In the genomic region with DNA sequence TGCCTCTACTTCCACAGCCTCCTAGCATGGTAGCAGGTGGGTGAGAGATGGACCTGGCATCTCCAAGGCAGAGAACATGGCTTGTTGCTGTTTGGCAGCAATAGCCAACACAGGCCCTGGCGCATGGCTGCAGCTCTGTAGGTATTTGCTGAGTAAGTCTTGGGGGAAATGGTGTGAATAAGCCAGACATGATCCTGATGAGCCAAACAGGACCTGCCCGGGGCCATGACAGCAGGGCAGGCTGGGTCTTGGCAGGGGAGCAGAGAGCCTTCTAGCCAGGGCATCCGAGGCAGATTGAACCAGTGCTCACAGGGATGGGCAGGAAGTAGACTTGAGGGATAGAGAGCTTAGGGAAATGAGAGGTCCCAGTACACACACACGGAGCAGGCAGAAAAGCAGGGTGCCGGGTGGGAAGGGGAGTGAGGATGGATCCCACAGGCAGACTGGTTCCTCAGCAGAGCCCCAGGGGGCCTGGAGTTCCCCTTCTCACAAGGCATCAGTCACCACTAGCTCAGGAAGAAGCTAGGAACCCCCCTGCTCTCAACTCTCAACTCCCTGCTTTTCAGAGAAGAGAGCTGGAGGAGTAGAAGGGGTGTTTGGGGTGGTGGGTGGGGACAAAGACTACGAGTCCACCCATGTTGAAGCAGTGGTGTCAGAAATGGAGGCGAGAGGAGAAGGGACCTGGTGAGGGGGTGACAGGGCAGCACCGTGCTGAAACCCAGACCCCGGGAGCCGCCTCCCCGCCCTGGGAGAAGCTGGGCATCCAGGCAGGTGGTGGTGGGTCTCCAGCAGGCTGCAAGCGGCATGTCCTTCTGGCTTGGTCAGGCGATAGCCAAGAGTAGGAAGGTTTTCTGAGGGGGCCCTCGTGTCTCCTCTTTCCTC, we compare ENCODE assay signal across 11 cellular contexts.
DNase-seq lines count a peak whose midpoint lies in the region; ATAC-seq and TF ChIP-seq lines count a peak whose summit lies in the region.
"Had no signal": no experiment of that assay in that cellular context is flagged by ENCODE, and none has a peak within 500 bp of the region (broad histone marks: within the 10 kb centered on the region; RNA-seq: fewer than 3 reads in every experiment).

No MANE protein-coding gene starts in this region.

- no peak overlapping the region for H3K4me3 ChIP-seq in fibroblast of the aortic adventitia (ENCODE audit: low read depth, low read length)
- no peak overlapping the region for H3K4me3 ChIP-seq in psoas muscle
- H3K4me3 ChIP-seq: vagina had no signal

- no peaks in the 10 kb centered on the region for H3K36me3 Mint-ChIP-seq in activated B cell treated with CpG ODN at 0.5 μM for 24 hours (ENCODE audit: low read depth)

- H3K4me3 Mint-ChIP-seq in activated B cell treated with CpG ODN at 0.5 μM for 24 hours: no peak overlapping the region

- peak overlapping the region; percentile 15 for H3K27ac Mint-ChIP-seq in activated B cell treated with CpG ODN at 0.5 μM for 24 hours

- TF ChIP-seq CTCF in activated B cell treated with CpG ODN at 0.5 μM for 24 hours (IDR thresholded peaks at IDR 0.05) (no peak), fibroblast of the aortic adventitia (IDR thresholded peaks at IDR 0.05; ENCODE audit: insufficient read depth, low read length) (no peak), psoas muscle (IDR thresholded peaks at IDR 0.05) (no peak)

- no peaks in the 10 kb centered on the region for H3K9me3 Mint-ChIP-seq in activated B cell treated with CpG ODN at 0.5 μM for 24 hours

- peak; percentile 57 for DNase-seq in ELR (ENCODE audit: low read depth)
- DNase-seq in activated B cell treated with CpG ODN at 0.5 μM for 24 hours: no peak
- peak; percentile 79 for DNase-seq in fibroblast of the aortic adventitia (ENCODE audit: low read depth)
- DNase-seq in psoas muscle: peak in 1 of 2 donors; percentile 55
- DNase-seq in activated CD8-positive, alpha-beta memory T cell treated with anti-CD3 and anti-CD28 coated beads for 24 hours: no peak
- DNase-seq in cerebellar nuclear complex (lab: John Stamatoyannopoulos, UW): no peak
- DNase-seq in LoVo (ENCODE audit: low spot score): no peak
- DNase-seq: DMS 273 treated with DMSO at 0.1 percent for 48 hours, NCI-H2171 treated with DMSO at 0.1 percent for 48 hours had no signal

- no peaks in the 10 kb centered on the region for H3K27me3 ChIP-seq in psoas muscle (ENCODE audit: insufficient read depth in 3 of 3, low read length in 2 of 3)
- H3K27me3 ChIP-seq: vagina had no signal

- H3K27ac ChIP-seq in psoas muscle: peak overlapping the region; percentile 81
- H3K27ac ChIP-seq: vagina had no signal

- intact Hi-C loops in activated B cell treated with CpG ODN at 0.5 μM for 24 hours (cut with micrococcal nuclease) (no loop called here), psoas muscle (cut with DNase I) (loop anchor here in 1 of 2 donors (5.0 kb wide), 1 partner anchor 112 kb away; a partner anchor contains a TSS)

- no peaks in the 10 kb centered on the region for H3K9me3 ChIP-seq in psoas muscle
- H3K9me3 ChIP-seq: vagina had no signal

- POLR2A ChIA-PET in activated B cell treated with CpG ODN at 0.5 μM for 24 hours (lab: Charles Lee): interaction anchor here (0.5 to 0.6 kb wide), 2 partner anchors 173 to 798 kb away, joined by 5 to 6 read pairs; a partner anchor contains a TSS

- CTCF ChIA-PET in activated B cell treated with CpG ODN at 0.5 μM for 24 hours (lab: Charles Lee): interaction anchor here (1.4 kb wide), 1 partner anchor 128 kb away, joined by 3 read pairs; no protein-coding TSS in a partner anchor

- peaks cover 63% of the 10 kb centered on the region for H3K4me1 ChIP-seq in psoas muscle

- WGBS in psoas muscle, 3 donors: 68 to 73% (median 71%) methylated on average over 14 of the region's 14 CpGs

- H3K4me1 Mint-ChIP-seq in activated B cell treated with CpG ODN at 0.5 μM for 24 hours: peaks cover 45% of the 10 kb centered on the region

- no peak for ATAC-seq in activated B cell treated with CpG ODN at 0.5 μM for 24 hours (ENCODE audit: low read depth)
- ATAC-seq in psoas muscle: peak; percentile 36 to 88 (median 54)
- ATAC-seq in GM21360 (IDR thresholded peaks at IDR 0.05; ENCODE audit: unreplicated experiment): no peak

- no peaks in the 10 kb centered on the region for H3K36me3 ChIP-seq in psoas muscle (ENCODE audit: insufficient read depth in 1 of 2, low read depth in 1 of 2)
- H3K36me3 ChIP-seq: vagina had no signal

- no peaks in the 10 kb centered on the region for H3K27me3 Mint-ChIP-seq in activated B cell treated with CpG ODN at 0.5 μM for 24 hours

Comparison
In these comparisons a context has a peak if more than half of its experiments do, and no peak if none do; other contexts are left out.
1. DNase-seq: peak in ELR (single experiment) and fibroblast of the aortic adventitia (single experiment); none in activated B cell treated with CpG ODN at 0.5 μM for 24 hours (single experiment), activated CD8-positive, alpha-beta memory T cell treated with anti-CD3 and anti-CD28 coated beads for 24 hours (single experiment), cerebellar nuclear complex (0 of 2) and LoVo (single experiment).
2. ATAC-seq: peak in psoas muscle (4 of 4); none in activated B cell treated with CpG ODN at 0.5 μM for 24 hours (single experiment) and GM21360 (single experiment).